ENCODE assay signal across 1 cellular context in genomic region chr2:207097278-207097677, GRCh38.
TF ChIP-seq lines count a peak whose summit lies in the region.

No MANE protein-coding gene starts in this region.

TF ChIP-seq in WTC11, 78 proteins besides CTCF, POLR2A, EP300 and RAD21 (continued from another document):
- TF ChIP-seq ZNF512 (CRISPR knock-in tag; IDR thresholded peaks at IDR 0.05; ENCODE audit: borderline replicate concordance) (no peak), NR3C1 (CRISPR knock-in tag; conservative IDR thresholded peaks at IDR 0.05; ENCODE audit: low read depth) (no peak), FOXP1 (CRISPR knock-in tag; IDR thresholded peaks at IDR 0.05; ENCODE audit: borderline replicate concordance) (no peak), PRRX2 (CRISPR knock-in tag; IDR thresholded peaks at IDR 0.05) (no peak), ZSCAN18 (CRISPR knock-in tag; IDR thresholded peaks at IDR 0.05) (no peak), MXD4 (CRISPR knock-in tag; IDR thresholded peaks at IDR 0.05; ENCODE audit: borderline replicate concordance) (no peak)
